ENCODE assay signal across 8 cellular contexts in genomic region chr1:167454304-167454928, GRCh38.
A peak's percentile ranks its signal among the peaks of the same experiment; 100 is the strongest.
DNase-seq lines count a peak whose midpoint lies in the region; ATAC-seq and TF ChIP-seq lines count a peak whose summit lies in the region.

No MANE protein-coding gene starts in this region.

- no peak for ATAC-seq in activated CD4-positive, alpha-beta T cell treated with anti-CD3 and anti-CD28 coated beads for 36 hours
- no peak for ATAC-seq in HG03354 (IDR thresholded peaks at IDR 0.05; ENCODE audit: poor library complexity, severe bottlenecking, unreplicated experiment)

- no peak for TF ChIP-seq CTCF in VCaP (conservative IDR thresholded peaks at IDR 0.05)
- no peak for TF ChIP-seq CTCF in fibroblast of the aortic adventitia (IDR thresholded peaks at IDR 0.05; ENCODE audit: insufficient read depth, low read length)

- H3K27ac ChIP-seq in VCaP (peak overlapping the region; percentile 74), skin epidermis (peak overlapping the region in 18 of 21 experiments; percentile 72 to 95 (median 84))

- no peaks in the 10 kb centered on the region for H3K9me3 Mint-ChIP-seq in activated CD4-positive, alpha-beta T cell treated with anti-CD3 and anti-CD28 coated beads for 36 hours (ENCODE audit: low read depth)

- peaks cover 73% of the 10 kb centered on the region for H3K4me1 Mint-ChIP-seq in activated CD4-positive, alpha-beta T cell treated with anti-CD3 and anti-CD28 coated beads for 36 hours

- CTCF ChIA-PET in activated CD4-positive, alpha-beta T cell treated with anti-CD3 and anti-CD28 coated beads for 36 hours (lab: Charles Lee) = interaction anchor here (0.5 to 5.4 kb wide), 12 partner anchors 10 to 146 kb away, joined by 3 to 29 read pairs (median 6); partner anchors contain the start of gene CD247

- peak; percentile 57 for DNase-seq in activated CD4-positive, alpha-beta T cell treated with anti-CD3 and anti-CD28 coated beads for 36 hours
- no peak for DNase-seq in activated CD4-positive, alpha-beta T cell treated with anti-CD3 and anti-CD28 coated beads for 1 hour
- DNase-seq in fibroblast of the aortic adventitia (ENCODE audit: low read depth) = no peak
- DNase-seq in NCI-H1092 (lab: John Stamatoyannopoulos, UW) = no peak
- DNase-seq in SIG-M5 (lab: John Stamatoyannopoulos, UW) = no peak

- peak overlapping the region; percentile 86 for H3K27ac Mint-ChIP-seq in activated CD4-positive, alpha-beta T cell treated with anti-CD3 and anti-CD28 coated beads for 36 hours

- H3K36me3 Mint-ChIP-seq in activated CD4-positive, alpha-beta T cell treated with anti-CD3 and anti-CD28 coated beads for 36 hours (ENCODE audit: low read depth) = peaks cover 28% of the 10 kb centered on the region

- H3K27me3 Mint-ChIP-seq in activated CD4-positive, alpha-beta T cell treated with anti-CD3 and anti-CD28 coated beads for 36 hours = no peaks in the 10 kb centered on the region

- POLR2A ChIA-PET in activated CD4-positive, alpha-beta T cell treated with anti-CD3 and anti-CD28 coated beads for 36 hours (lab: Charles Lee) = interaction anchor here (0.9 to 3.3 kb wide), 6 partner anchors 15 to 235 kb away, joined by 4 to 17 read pairs (median 6); partner anchors contain the start of genes CD247 and POU2F1

- peak overlapping the region; percentile 75 for H3K4me3 Mint-ChIP-seq in activated CD4-positive, alpha-beta T cell treated with anti-CD3 and anti-CD28 coated beads for 36 hours

- peak overlapping the region; percentile 72 for H3K4me3 ChIP-seq in fibroblast of the aortic adventitia (ENCODE audit: low read depth, low read length)
- peak overlapping the region; percentile 46 to 78 (median 66) for H3K4me3 ChIP-seq in skin epidermis

- intact Hi-C loops in activated CD4-positive, alpha-beta T cell treated with anti-CD3 and anti-CD28 coated beads for 36 hours (cut with DNase I, micrococcal nuclease) = loop anchor here (2.0 kb wide), 3 partner anchors 46 to 234 kb away; partner anchors contain the start of gene POU2F1 (in 1 of the 2)
